8 cellular contexts compared by ENCODE assay signal in the genomic region with DNA sequence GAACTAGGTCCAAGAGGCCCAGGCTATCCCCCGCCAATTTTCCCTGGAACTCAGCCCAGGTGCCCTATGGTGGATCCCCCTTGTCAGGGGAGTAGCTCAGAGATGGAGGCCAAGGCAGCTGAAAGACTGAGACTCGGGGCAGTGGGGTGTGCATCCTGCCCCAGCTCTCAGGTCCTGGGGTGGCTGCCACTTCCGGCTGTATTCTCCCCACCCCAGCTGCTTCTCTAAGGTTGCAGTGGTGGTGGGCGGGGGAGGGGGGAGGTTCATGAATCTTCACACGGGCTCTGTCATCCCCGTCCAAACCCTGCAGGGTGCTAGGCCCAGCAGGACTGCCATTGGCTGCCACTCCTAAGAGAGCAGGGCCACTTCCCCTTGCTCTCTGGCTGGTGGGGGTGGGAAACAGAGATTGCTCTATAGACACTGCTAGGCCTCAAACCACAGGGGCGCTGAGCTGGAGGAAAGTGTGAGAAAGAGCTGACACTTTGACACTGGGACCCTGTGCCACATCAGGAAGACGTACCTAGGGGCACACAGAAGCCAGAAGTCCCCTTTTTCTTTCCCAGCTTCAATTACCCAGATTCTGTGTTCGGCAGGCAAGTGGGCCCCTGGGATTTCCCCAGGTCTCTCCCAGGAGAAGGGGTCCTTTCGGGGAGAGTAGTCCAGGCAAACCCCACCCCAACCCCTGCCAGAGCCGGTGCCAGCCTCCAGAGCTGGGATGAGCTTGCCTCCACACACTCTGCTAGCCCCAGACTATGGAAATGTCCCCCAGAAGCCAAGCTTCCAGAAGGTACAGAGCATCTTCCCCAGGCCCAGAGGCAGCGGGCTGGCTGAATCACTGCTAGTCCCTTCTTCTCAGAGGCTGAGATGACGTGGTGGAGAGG. TPM values are rescaled to one million over a fixed set of nuclear protein-coding genes. Genes with fewer than 3 reads are reported as not detected.
A peak's percentile ranks its signal among the peaks of the same experiment; 100 is the strongest.
DNase-seq lines count a peak whose midpoint lies in the region; ATAC-seq and TF ChIP-seq lines count a peak whose summit lies in the region.

No MANE protein-coding gene starts in this region.

- H3K27ac ChIP-seq in prostate gland (no peak overlapping the region), esophagus muscularis mucosa (replicated peaks in 1 of 4) (no peak overlapping the region)

- no peaks in the 10 kb centered on the region for H3K9me3 Mint-ChIP-seq in activated CD4-positive, alpha-beta T cell treated with anti-CD3 and anti-CD28 coated beads, Interleukin-2, amount 10 ng/mL, durations not matched to agents 7 days and 5 days

- TF ChIP-seq CTCF in prostate gland (IDR thresholded peaks at IDR 0.05), result no peak
- TF ChIP-seq CTCF in esophagus muscularis mucosa (IDR thresholded peaks at IDR 0.05), result no peak

- POLR2A ChIA-PET in activated CD4-positive, alpha-beta T cell treated with anti-CD3 and anti-CD28 coated beads, Interleukin-2, amount 10 ng/mL, durations not matched to agents 7 days and 5 days (lab: Charles Lee), result interaction anchor here (0.5 to 1.7 kb wide), 4 partner anchors 10 to 180 kb away, joined by 3 to 7 read pairs (median 4); no protein-coding TSS in a partner anchor

- peak; percentile 48 for DNase-seq in Ammon's horn (ENCODE audit: low spot score)
- peak; percentile 87 for DNase-seq in activated CD4-positive, alpha-beta T cell treated with anti-CD3 and anti-CD28 coated beads, Interleukin-2, amount 10 ng/mL, durations not matched to agents 7 days and 5 days
- DNase-seq in germinal center (ENCODE audit: low spot score), result peak; percentile 71
- DNase-seq in stimulated activated CD8-positive, alpha-beta memory T cell treated with anti-CD3 and anti-CD28 coated beads, Interleukin-12 subunit alpha, Interleukin-12 subunit beta, amount 100 ng/mL, for 4 hours (ENCODE audit: low read depth), result peak; percentile 70
- DNase-seq in prostate gland (ENCODE audit: low spot score), result no peak
- no peak for DNase-seq in esophagus muscularis mucosa (ENCODE audit: extremely low spot score)

- no peaks in the 10 kb centered on the region for H3K27me3 Mint-ChIP-seq in activated CD4-positive, alpha-beta T cell treated with anti-CD3 and anti-CD28 coated beads, Interleukin-2, amount 10 ng/mL, durations not matched to agents 7 days and 5 days

- H3K9me3 ChIP-seq in prostate gland (no peaks in the 10 kb centered on the region), esophagus muscularis mucosa (no peaks in the 10 kb centered on the region)

- H3K36me3 ChIP-seq in prostate gland (no peaks in the 10 kb centered on the region), esophagus muscularis mucosa (no peaks in the 10 kb centered on the region)

- intact Hi-C loops in prostate gland (cut with DNase I) (no loop called here), esophagus muscularis mucosa (cut with DNase I) (no loop called here)

- peak overlapping the region; percentile 92 for H3K27ac Mint-ChIP-seq in activated CD4-positive, alpha-beta T cell treated with anti-CD3 and anti-CD28 coated beads, Interleukin-2, amount 10 ng/mL, durations not matched to agents 7 days and 5 days

- peaks cover 69% of the 10 kb centered on the region for H3K36me3 Mint-ChIP-seq in activated CD4-positive, alpha-beta T cell treated with anti-CD3 and anti-CD28 coated beads, Interleukin-2, amount 10 ng/mL, durations not matched to agents 7 days and 5 days (ENCODE audit: low read depth)

- TF ChIP-seq EP300 in esophagus muscularis mucosa (IDR thresholded peaks at IDR 0.05), result no peak

- H3K4me3 Mint-ChIP-seq in activated CD4-positive, alpha-beta T cell treated with anti-CD3 and anti-CD28 coated beads, Interleukin-2, amount 10 ng/mL, durations not matched to agents 7 days and 5 days, result peak overlapping the region; percentile 97

- H3K4me1 Mint-ChIP-seq in activated CD4-positive, alpha-beta T cell treated with anti-CD3 and anti-CD28 coated beads, Interleukin-2, amount 10 ng/mL, durations not matched to agents 7 days and 5 days, result peaks cover 63% of the 10 kb centered on the region

- TF ChIP-seq POLR2A in prostate gland (IDR thresholded peaks at IDR 0.05) (no peak), esophagus muscularis mucosa (IDR thresholded peaks at IDR 0.05; ENCODE audit: low read depth) (no peak)

- CTCF ChIA-PET in activated CD4-positive, alpha-beta T cell treated with anti-CD3 and anti-CD28 coated beads, Interleukin-2, amount 10 ng/mL, durations not matched to agents 7 days and 5 days (lab: Charles Lee), result interaction anchor here (0.6 to 2.8 kb wide), 13 partner anchors 9 to 474 kb away, joined by 3 to 13 read pairs (median 4); no protein-coding TSS in a partner anchor

- ATAC-seq in GM19463 (IDR thresholded peaks at IDR 0.05; ENCODE audit: unreplicated experiment) (peak; percentile 67), HG03565 (IDR thresholded peaks at IDR 0.05; ENCODE audit: unreplicated experiment) (peak; percentile 58)

- 69% methylated on average over 11 of the region's 13 CpGs for WGBS in prostate gland
- WGBS in esophagus muscularis mucosa, result 59% methylated on average over 11 of the region's 13 CpGs

- no peaks in the 10 kb centered on the region for H3K4me1 ChIP-seq in prostate gland (replicated peaks)
- H3K4me1 ChIP-seq in esophagus muscularis mucosa, result no peaks in the 10 kb centered on the region

- H3K27me3 ChIP-seq in prostate gland (replicated peaks; ENCODE audit: insufficient read depth) (no peaks in the 10 kb centered on the region), esophagus muscularis mucosa (no peaks in the 10 kb centered on the region)

- H3K4me3 ChIP-seq in prostate gland (no peak overlapping the region), esophagus muscularis mucosa (peak overlapping the region in 2 of 4 donors; percentile 18 to 37)

RNA-seq across cellular contexts. Expression of gene SASH3, which starts 1.6 kb away (rescaled TPM):
- 100 to 1,000 TPM; 254 to 264 TPM for total RNA-seq in activated CD4-positive, alpha-beta T cell treated with anti-CD3 and anti-CD28 coated beads, Interleukin-2, amount 10 ng/mL, durations not matched to agents 7 days and 5 days
- total RNA-seq in prostate gland (1 to 10 TPM; 2.2 to 5.8 TPM), esophagus muscularis mucosa (10 to 100 TPM in 1 of 4 donors, 1 to 10 TPM in 3; 3.9 to 10.4 (median 6.3) TPM)

RNA-seq across cellular contexts. Expression of gene XPNPEP2, which starts 42.6 kb away (rescaled TPM):
- total RNA-seq in activated CD4-positive, alpha-beta T cell treated with anti-CD3 and anti-CD28 coated beads, Interleukin-2, amount 10 ng/mL, durations not matched to agents 7 days and 5 days, result 1 to 10 TPM; 1.1 to 1.3 TPM
- under 1 TPM in 1 of 2 donors, not detected in 1; 0.14 TPM for total RNA-seq in prostate gland
- total RNA-seq in esophagus muscularis mucosa, result 10 to 100 TPM in 1 of 4 donors, 1 to 10 TPM in 3; 3.3 to 14.4 (median 5.0) TPM

Comparison
In these comparisons a context has a peak if more than half of its experiments do, and no peak if none do; other contexts are left out.
1. DNase-seq: peak in Ammon's horn (single experiment), activated CD4-positive, alpha-beta T cell treated with anti-CD3 and anti-CD28 coated beads, Interleukin-2, amount 10 ng/mL, durations not matched to agents 7 days and 5 days (single experiment), germinal center (single experiment) and stimulated activated CD8-positive, alpha-beta memory T cell treated with anti-CD3 and anti-CD28 coated beads, Interleukin-12 subunit alpha, Interleukin-12 subunit beta, amount 100 ng/mL, for 4 hours (single experiment); none in prostate gland (single experiment) and esophagus muscularis mucosa (single experiment).
2. RNA of gene SASH3, which starts 1.6 kb away (total RNA-seq): 254 to 264 TPM in activated CD4-positive, alpha-beta T cell treated with anti-CD3 and anti-CD28 coated beads, Interleukin-2, amount 10 ng/mL, durations not matched to agents 7 days and 5 days; 3.9 to 10.4 TPM in esophagus muscularis mucosa and 2.2 to 5.8 TPM in prostate gland; every median in the first group is over 10 times any median in the second.